Comparison of ENCODE assay signal across 17 cellular contexts in the genomic region with DNA sequence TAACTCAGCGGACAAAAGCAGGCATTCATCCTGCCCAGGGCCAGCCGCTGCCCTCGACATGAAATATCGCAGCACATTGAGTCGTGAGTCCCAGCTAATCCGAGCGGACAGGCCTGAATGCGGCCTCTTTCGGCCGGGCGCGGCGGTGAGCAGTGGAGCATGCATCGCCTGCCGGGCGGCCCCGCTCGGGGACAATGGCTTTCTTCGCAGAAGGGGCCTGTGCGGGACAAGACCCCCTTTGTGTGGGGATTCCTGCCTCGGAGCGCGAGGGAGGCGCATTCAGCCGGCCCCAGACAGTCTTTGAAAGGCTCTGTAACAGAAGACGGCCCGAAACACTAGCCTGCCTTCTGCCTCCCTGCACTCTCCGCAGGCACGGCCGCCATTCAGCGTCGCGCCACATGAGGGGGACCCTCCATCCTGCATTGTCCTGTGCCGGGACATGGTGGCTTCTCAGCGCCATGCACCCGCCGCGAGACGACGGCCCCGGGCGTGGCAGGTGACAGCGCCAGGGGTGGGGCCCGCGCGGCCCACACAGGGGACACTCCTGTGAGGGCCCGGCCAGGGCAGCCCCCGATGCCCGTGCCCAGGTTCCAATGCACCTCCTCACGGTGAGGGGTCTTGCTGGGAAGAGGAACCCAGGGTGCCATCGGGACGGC. TPM values are rescaled to one million over a fixed set of nuclear protein-coding genes. Genes with fewer than 3 reads are reported as not detected.
DNase-seq lines count a peak whose midpoint lies in the region; ATAC-seq and TF ChIP-seq lines count a peak whose summit lies in the region.
"Had no signal": no experiment of that assay in that cellular context is flagged by ENCODE, and none has a peak within 500 bp of the region (broad histone marks: within the 10 kb centered on the region; RNA-seq: fewer than 3 reads in every experiment).

No MANE protein-coding gene starts in this region.

- H4K91ac ChIP-seq in H9 (ENCODE audit: insufficient read length, low read depth, low read length): no peak overlapping the region

- H3K27ac ChIP-seq in H9 (ENCODE audit: insufficient read length, low read depth, low read length) (no peak overlapping the region), gastroesophageal sphincter (no peak overlapping the region)
- H3K27ac ChIP-seq: breast epithelium, left ventricle myocardium inferior, thyroid gland had no signal

- no peak overlapping the region for H2BK15ac ChIP-seq in H9 (ENCODE audit: low read depth, low read length)

- no peak overlapping the region for H4K5ac ChIP-seq in H9 (ENCODE audit: insufficient read length, low read depth, low read length)

- intact Hi-C loops in posterior vena cava (cut with DNase I): no loop called here

- H3K14ac ChIP-seq in H9 (ENCODE audit: insufficient read depth, low read length): no peak overlapping the region

- no peak overlapping the region for H4K8ac ChIP-seq in H9 (replicated peaks; ENCODE audit: insufficient read length, low read depth, low read length)

- peaks cover 0 to 2% of the 10 kb centered on the region in 2 experiments; a peak in 2 of 5 replicates for H3K9me3 Mint-ChIP-seq in H9
- H3K9me3 Mint-ChIP-seq: natural killer cell treated with Interleukin-12 subunit alpha and Interleukin-12 subunit beta and Interleukin-15 and Interleukin-18, amount 100 ng/mL, for 72 hours had no signal

- H3K18ac ChIP-seq in H9 (ENCODE audit: insufficient read length, low read depth, low read length): no peak overlapping the region

- H3K79me2 ChIP-seq in H9 (ENCODE audit: insufficient read depth, low read length): no peaks in the 10 kb centered on the region

- no peak overlapping the region for H3K56ac ChIP-seq in H9 (ENCODE audit: insufficient read length, low read depth, low read length)

- no peak overlapping the region for H3K4me2 ChIP-seq in H9 (ENCODE audit: insufficient read depth, insufficient read length, low read length)

- no peak overlapping the region for H3K4me3 ChIP-seq in gastroesophageal sphincter
- H3K4me3 ChIP-seq: breast epithelium, heart right ventricle, left ventricle myocardium inferior, thyroid gland had no signal

- H3K4ac ChIP-seq in H9 (ENCODE audit: low read depth, low read length): no peak overlapping the region

- H3K27ac Mint-ChIP-seq in H9: no peak overlapping the region
- H3K27ac Mint-ChIP-seq: natural killer cell treated with Interleukin-12 subunit alpha and Interleukin-12 subunit beta and Interleukin-15 and Interleukin-18, amount 100 ng/mL, for 72 hours had no signal

- no peak overlapping the region for H3K9ac ChIP-seq in H9 (ENCODE audit: extremely low read depth, insufficient read length, low read length)

- H3K23ac ChIP-seq in H9 (ENCODE audit: insufficient read length, low read depth, low read length): no peak overlapping the region

- no peak overlapping the region for H2BK12ac ChIP-seq in H9 (ENCODE audit: insufficient read length, low read depth, low read length)

- ATAC-seq in GM18870 (IDR thresholded peaks at IDR 0.05; ENCODE audit: unreplicated experiment) (no peak), gastroesophageal sphincter (no peak)

- peak; percentile 43 for DNase-seq in H9
- DNase-seq in astrocyte of the hippocampus (ENCODE audit: low read depth, low spot score): peak; percentile 68
- DNase-seq in islet precursor cell: peak; percentile 43
- DNase-seq in posterior vena cava (ENCODE audit: low spot score): peak; percentile 80
- DNase-seq in NCI-H2171 (lab: John Stamatoyannopoulos, UW): no peak
- no peak for DNase-seq in DMS114 treated with DMSO at 0.1 percent for 48 hours (lab: John Stamatoyannopoulos, UW; ENCODE audit: unreplicated experiment)
- DNase-seq: activated CD4-positive, alpha-beta T cell treated with anti-CD3 and anti-CD28 coated beads, Interleukin-2, amount 50 U/mL, for 1 hour; heart right ventricle; left ventricle myocardium inferior; NCI-H2081; NCI-H774; RPMI8226; thyroid gland had no signal

- H3K79me1 ChIP-seq in H9 (ENCODE audit: insufficient read depth, low read depth, low read length, poor library complexity, severe bottlenecking): no peaks in the 10 kb centered on the region

- H3K4me1 ChIP-seq in H9 (ENCODE audit: insufficient read depth, low read length): no peaks in the 10 kb centered on the region
- H3K4me1 ChIP-seq in gastroesophageal sphincter: peaks cover 0 to 20% (median 5%) of the 10 kb centered on the region in 3 donors
- H3K4me1 ChIP-seq: breast epithelium, thyroid gland had no signal

- no peak overlapping the region for H2AK5ac ChIP-seq in H9 (ENCODE audit: insufficient read length, low read length)

- no peak overlapping the region for H2BK20ac ChIP-seq in H9 (ENCODE audit: low read depth, low read length, poor library complexity, severe bottlenecking)

- TF ChIP-seq CTCF in H9 (conservative IDR thresholded peaks at IDR 0.05) (no peak), gastroesophageal sphincter (IDR thresholded peaks at IDR 0.05) (no peak)

- peaks cover 0 to 67% of the 10 kb centered on the region in 2 donors for H3K36me3 ChIP-seq in gastroesophageal sphincter
- H3K36me3 ChIP-seq: breast epithelium, thyroid gland had no signal

- peaks cover 5% of the 10 kb centered on the region for H3K27me3 Mint-ChIP-seq in H9 (ENCODE audit: low read depth)
- H3K27me3 Mint-ChIP-seq: natural killer cell treated with Interleukin-12 subunit alpha and Interleukin-12 subunit beta and Interleukin-15 and Interleukin-18, amount 100 ng/mL, for 72 hours had no signal

- H3K36me3 Mint-ChIP-seq in H9 (ENCODE audit: insufficient read depth in 1 of 3, low read depth in 3 of 3): no peaks in the 10 kb centered on the region; a peak in 1 of 7 replicates
- H3K36me3 Mint-ChIP-seq: natural killer cell treated with Interleukin-12 subunit alpha and Interleukin-12 subunit beta and Interleukin-15 and Interleukin-18, amount 100 ng/mL, for 72 hours had no signal

- H3K23me2 ChIP-seq in H9 (ENCODE audit: insufficient read length, low read depth, low read length, poor library complexity, severe bottlenecking): no peaks in the 10 kb centered on the region

- no peak overlapping the region for H3T11ph ChIP-seq in H9 (ENCODE audit: low read length)

- H3K4me3 Mint-ChIP-seq in H9: no peak overlapping the region
- H3K4me3 Mint-ChIP-seq: natural killer cell treated with Interleukin-12 subunit alpha and Interleukin-12 subunit beta and Interleukin-15 and Interleukin-18, amount 100 ng/mL, for 72 hours had no signal

- TF ChIP-seq POLR2A in gastroesophageal sphincter (IDR thresholded peaks at IDR 0.05): no peak

- no peak for TF ChIP-seq EP300 in gastroesophageal sphincter (IDR thresholded peaks at IDR 0.05)

- H3K9me3 ChIP-seq in H9 (ENCODE audit: control insufficient read depth, low read depth, low read length) (no peaks in the 10 kb centered on the region), gastroesophageal sphincter (no peaks in the 10 kb centered on the region)
- H3K9me3 ChIP-seq: breast epithelium, thyroid gland had no signal

- no peaks in the 10 kb centered on the region for H3K27me3 ChIP-seq in H9 (ENCODE audit: insufficient read depth, low read length)
- H3K27me3 ChIP-seq in gastroesophageal sphincter: no peaks in the 10 kb centered on the region
- H3K27me3 ChIP-seq: breast epithelium, heart right ventricle, thyroid gland had no signal

- H3K4me1 Mint-ChIP-seq in H9: no peaks in the 10 kb centered on the region

- H4K20me1 ChIP-seq in H9 (ENCODE audit: control insufficient read depth, insufficient read depth, insufficient read length): no peaks in the 10 kb centered on the region

- no peak overlapping the region for H2AFZ ChIP-seq in H9 (ENCODE audit: low read length)

- WGBS in H9 (ENCODE audit: extremely low coverage, insufficient read length, low lambda C conversion rate): no CpG with 5 or more reads among the region's 52 CpGs
- 62% methylated on average over 5 of the region's 52 CpGs; no CpG with 5 or more reads in 1 of the 2 donors for WGBS in gastroesophageal sphincter (ENCODE audit: low coverage in 1 of 2), 2 donors

- H2BK5ac ChIP-seq in H9 (ENCODE audit: insufficient read length, low read length): no peak overlapping the region

- H2BK120ac ChIP-seq in H9 (ENCODE audit: low read depth, low read length, poor library complexity, severe bottlenecking): no peak overlapping the region

RNA-seq across cellular contexts. Expression of a gene that starts 52.0 kb away (rescaled TPM):
- total RNA-seq in H9 (2021): 13.5 and 15.3 TPM in 2 replicates
- 10 to 100 TPM; 13.9 to 14.6 TPM for total RNA-seq in posterior vena cava
- 10 to 100 TPM in 2 of 4 donors, 1 to 10 TPM in 2; 3.7 to 29.7 (median 10.9) TPM for total RNA-seq in gastroesophageal sphincter

RNA-seq across cellular contexts. Expression of a gene that starts 52.2 kb away (rescaled TPM):
- 1.8 and 2.0 TPM in 2 replicates for total RNA-seq in H9 (2021)
- 1 to 10 TPM; 2.0 to 2.7 TPM for total RNA-seq in posterior vena cava
- 1 to 10 TPM; 1.1 to 4.2 (median 3.0) TPM for total RNA-seq in gastroesophageal sphincter

Comparison
In these comparisons a context has a peak if more than half of its experiments do, and no peak if none do; other contexts are left out.
1. DNase-seq: peak in H9 (single experiment), astrocyte of the hippocampus (single experiment), islet precursor cell (single experiment) and posterior vena cava (single experiment); none in NCI-H2171 (single experiment) and DMS114 treated with DMSO at 0.1 percent for 48 hours (single experiment).